17 cellular contexts compared by ENCODE assay signal in genomic region chr9:95030344-95030743, GRCh38.
A peak's percentile ranks its signal among the peaks of the same experiment; 100 is the strongest.
DNase-seq lines count a peak whose midpoint lies in the region; ATAC-seq and TF ChIP-seq lines count a peak whose summit lies in the region.
"Had no signal": no experiment of that assay in that cellular context is flagged by ENCODE, and none has a peak within 500 bp of the region (broad histone marks: within the 10 kb centered on the region; RNA-seq: fewer than 3 reads in every experiment).

No MANE protein-coding gene starts in this region.

- peak overlapping the region; percentile 65 for H2AK5ac ChIP-seq in IMR-90 (ENCODE audit: low read depth, low read length)

- no peak overlapping the region for H4K91ac ChIP-seq in IMR-90 (ENCODE audit: insufficient read depth, low read depth, low read length)

- WGBS in IMR-90 (ENCODE audit: extremely low coverage in 2 of 2, insufficient read length in 1 of 2), 2 experiments, result no CpG with 5 or more reads among the region's 4 CpGs
- 46 to 59% methylated on average over 4 of the region's 4 CpGs for WGBS in body of pancreas, 2 donors
- 84% methylated on average over 4 of the region's 4 CpGs for WGBS in right lobe of liver (ENCODE audit: insufficient coverage, low coverage, low lambda C conversion rate, missing lambda C conversion rate)

- no peak overlapping the region for H4K8ac ChIP-seq in IMR-90 (ENCODE audit: low read depth in 2 of 2, low read length in 2 of 2)

- no peak overlapping the region for H2BK20ac ChIP-seq in IMR-90 (ENCODE audit: low read depth, low read length)

- intact Hi-C loops in IMR-90 (cut with micrococcal nuclease), result no loop called here
- intact Hi-C loops in body of pancreas (cut with DNase I), result no loop called here
- intact Hi-C loops in right lobe of liver (cut with DNase I), result no loop called here

- peaks cover 26 to 86% of the 10 kb centered on the region in 2 experiments for H3K79me1 ChIP-seq in IMR-90 (ENCODE audit: low read depth in 1 of 2, low read length in 2 of 2)

- dilution Hi-C loops in IMR-90 (cut with HindIII; ENCODE audit: low sequenced_read_pairs, unreplicated experiment), result no loop called here

- no peak overlapping the region for H3K14ac ChIP-seq in IMR-90 (replicated peaks; ENCODE audit: low read depth, low read length)

- H3K27ac ChIP-seq in IMR-90 (ENCODE audit: insufficient read depth, low read length) (no peak overlapping the region), body of pancreas (peak overlapping the region; percentile 89 to 96 (median 92)), right lobe of liver (peak overlapping the region in 2 of 3 donors; percentile 77 to 83), stomach smooth muscle (ENCODE audit: low read length) (peak overlapping the region; percentile 67)
- H3K27ac ChIP-seq: SK-N-MC had no signal

- CTCF ChIA-PET in IMR-90 (lab: Yijun Ruan, JAX), result interaction anchor here (1.8 kb wide), 1 partner anchor 349 kb away, joined by 4 read pairs; no protein-coding TSS in a partner anchor

- H3K9me1 ChIP-seq in IMR-90 (ENCODE audit: insufficient read depth, low read length), result peaks cover 26% of the 10 kb centered on the region

- no peak overlapping the region for H4K5ac ChIP-seq in IMR-90 (ENCODE audit: low read depth, low read length)

- no peak for DNase-seq in IMR-90
- DNase-seq in body of pancreas, result no peak
- DNase-seq in right lobe of liver, result no peak
- DNase-seq in foreskin melanocyte, result no peak
- no peak for DNase-seq in NCI-H345 (lab: John Stamatoyannopoulos, UW)
- no peak for DNase-seq in activated naive CD4-positive, alpha-beta T cell treated with anti-CD3 and anti-CD28 coated beads, Interleukin-2, amount 50 U/mL, for 72 hours (ENCODE audit: low spot score in 2 of 2)
- DNase-seq in effector memory CD8-positive, alpha-beta T cell, result no peak
- DNase-seq: activated CD4-positive, alpha-beta T cell treated with anti-CD3 and anti-CD28 coated beads, Interleukin-2, amount 50 U/mL, for 1 hour; activated naive CD4-positive, alpha-beta T cell treated with anti-CD3 and anti-CD28 coated beads, Interleukin-2, amount 50 U/mL, for 16 hours; activated T-cell treated with anti-CD3 and anti-CD28 coated beads, Interleukin-2, amount 50 U/mL, for 1 hour; central memory CD4-positive, alpha-beta T cell; GOT3; naive thymus-derived CD8-positive, alpha-beta T cell; NCI-H1436; retina had no signal

- BruUV-seq in IMR-90 (replicated peaks; lab: Mats Ljungman, UMichigan), result no TSS peak

- H2AFZ ChIP-seq in IMR-90 (replicated peaks; ENCODE audit: low read length, poor library complexity), result no peak overlapping the region

- no peak overlapping the region for H3K18ac ChIP-seq in IMR-90 (ENCODE audit: low read depth, low read length)

- H3K36me3 Mint-ChIP-seq in activated naive CD4-positive, alpha-beta T cell treated with anti-CD3 and anti-CD28 coated beads, Interleukin-2, amount 50 U/mL, for 72 hours, result no peaks in the 10 kb centered on the region
- no peaks in the 10 kb centered on the region for H3K36me3 Mint-ChIP-seq in effector memory CD8-positive, alpha-beta T cell (ENCODE audit: insufficient read depth)

- H3K4me1 ChIP-seq in IMR-90 (ENCODE audit: control insufficient read depth, insufficient read depth, low read length) (peaks cover 34% of the 10 kb centered on the region), body of pancreas (peaks cover 91% of the 10 kb centered on the region), right lobe of liver (peaks cover 0 to 58% (median 29%) of the 10 kb centered on the region in 4 donors), stomach smooth muscle (ENCODE audit: control insufficient read depth, insufficient read depth, low read length) (peaks cover 75% of the 10 kb centered on the region)

- peaks cover 56% of the 10 kb centered on the region for H4K20me1 ChIP-seq in IMR-90 (ENCODE audit: insufficient read depth, low read length)

- H3K9ac ChIP-seq in IMR-90 (ENCODE audit: low read depth, low read length), result 0 out of 2 replicates have a peak overlapping the region, but pooled peaks have one; percentile 3
- no peak overlapping the region for H3K9ac ChIP-seq in stomach smooth muscle (ENCODE audit: low read length in 2 of 2)

- no peak overlapping the region for H3K4me3 Mint-ChIP-seq in effector memory CD8-positive, alpha-beta T cell
- H3K4me3 Mint-ChIP-seq: naive thymus-derived CD8-positive, alpha-beta T cell had no signal

- H3K4ac ChIP-seq in IMR-90 (ENCODE audit: low read depth, low read length), result no peak overlapping the region

- H3K4me3 ChIP-seq in IMR-90 (ENCODE audit: insufficient read depth, low read depth, low read length) (no peak overlapping the region), body of pancreas (no peak overlapping the region), right lobe of liver (no peak overlapping the region), stomach smooth muscle (ENCODE audit: low read length in 2 of 2) (peak overlapping the region in 1 of 2 donors; percentile 29)
- H3K4me3 ChIP-seq: SK-N-MC had no signal

- peaks cover 37% of the 10 kb centered on the region for H3K36me3 ChIP-seq in IMR-90 (ENCODE audit: control insufficient read depth, insufficient read depth, low read length)
- no peaks in the 10 kb centered on the region for H3K36me3 ChIP-seq in body of pancreas (replicated peaks in 1 of 2; ENCODE audit: insufficient read depth in 1 of 2, low read depth in 2 of 2)
- H3K36me3 ChIP-seq in right lobe of liver, result peaks cover 0 to 13% (median 1%) of the 10 kb centered on the region in 4 donors
- H3K36me3 ChIP-seq in stomach smooth muscle (ENCODE audit: control insufficient read depth in 2 of 2, insufficient read depth in 2 of 2, low read length in 2 of 2), result peaks cover 0 to 6% of the 10 kb centered on the region in 2 donors

- H2BK15ac ChIP-seq in IMR-90 (ENCODE audit: low read depth, low read length), result no peak overlapping the region

- no peak overlapping the region for H2AK9ac ChIP-seq in IMR-90 (replicated peaks; ENCODE audit: low read depth, low read length, poor library complexity)

- H3K27ac Mint-ChIP-seq in activated naive CD4-positive, alpha-beta T cell treated with anti-CD3 and anti-CD28 coated beads, Interleukin-2, amount 50 U/mL, for 72 hours, result no peak overlapping the region
- no peak overlapping the region for H3K27ac Mint-ChIP-seq in effector memory CD8-positive, alpha-beta T cell

- TF ChIP-seq RAD21 in IMR-90 (IDR thresholded peaks at IDR 0.05; ENCODE audit: low read length), result no peak

- H3K56ac ChIP-seq in IMR-90 (ENCODE audit: extremely low read depth, insufficient read depth, low read length), result no peak overlapping the region

- H3K4me1 Mint-ChIP-seq in effector memory CD8-positive, alpha-beta T cell (ENCODE audit: low read depth in 2 of 2), result no peaks in the 10 kb centered on the region

- ATAC-seq in IMR-90 (ENCODE audit: low read depth) (no peak), body of pancreas (no peak), right lobe of liver (no peak)
- no peak for ATAC-seq in activated naive CD4-positive, alpha-beta T cell treated with anti-CD3 and anti-CD28 coated beads, Interleukin-2, amount 50 U/mL, for 72 hours
- ATAC-seq in effector memory CD8-positive, alpha-beta T cell (replicated peaks), result no peak
- ATAC-seq: naive thymus-derived CD8-positive, alpha-beta T cell had no signal

- POLR2A ChIA-PET in IMR-90 (lab: Charles Lee; ENCODE audit: unreplicated experiment), result no interaction called here

- no peaks in the 10 kb centered on the region for H3K27me3 Mint-ChIP-seq in effector memory CD8-positive, alpha-beta T cell
- H3K27me3 Mint-ChIP-seq: naive thymus-derived CD8-positive, alpha-beta T cell had no signal

- H3K4me2 ChIP-seq in IMR-90 (ENCODE audit: low read depth, low read length), result no peak overlapping the region

- H3K27me3 ChIP-seq in IMR-90 (ENCODE audit: control insufficient read depth, insufficient read depth, low read length), result no peaks in the 10 kb centered on the region
- H3K27me3 ChIP-seq in body of pancreas, result no peaks in the 10 kb centered on the region
- H3K27me3 ChIP-seq in right lobe of liver, result no peaks in the 10 kb centered on the region
- H3K27me3 ChIP-seq in stomach smooth muscle (ENCODE audit: control insufficient read depth in 1 of 2, insufficient read depth in 2 of 2, low read length in 2 of 2), result no peaks in the 10 kb centered on the region

- TF ChIP-seq POLR2A in IMR-90 (IDR thresholded peaks at IDR 0.05; ENCODE audit: low read depth, low read length) (no peak), body of pancreas (IDR thresholded peaks at IDR 0.05) (no peak), right lobe of liver (IDR thresholded peaks at IDR 0.05) (no peak)

- H3K9me3 ChIP-seq in IMR-90 (ENCODE audit: control insufficient read depth, insufficient read depth, low read length) (no peaks in the 10 kb centered on the region), body of pancreas (no peaks in the 10 kb centered on the region), right lobe of liver (no peaks in the 10 kb centered on the region), stomach smooth muscle (ENCODE audit: control insufficient read depth in 2 of 2, low read length in 2 of 2) (no peaks in the 10 kb centered on the region)

- 0 out of 2 replicates have a peak overlapping the region, but pooled peaks have one; percentile 1 for H3K23ac ChIP-seq in IMR-90 (ENCODE audit: low read depth, low read length)

- in situ Hi-C loops in IMR-90 (cut with MboI; ENCODE audit: low sequenced_read_pairs), result no loop called here

- no peaks in the 10 kb centered on the region for H3K9me3 Mint-ChIP-seq in activated naive CD4-positive, alpha-beta T cell treated with anti-CD3 and anti-CD28 coated beads, Interleukin-2, amount 50 U/mL, for 72 hours
- H3K9me3 Mint-ChIP-seq in effector memory CD8-positive, alpha-beta T cell, result no peaks in the 10 kb centered on the region
- H3K9me3 Mint-ChIP-seq: naive thymus-derived CD8-positive, alpha-beta T cell had no signal

- no peak overlapping the region for H2BK120ac ChIP-seq in IMR-90 (ENCODE audit: low read depth, low read length)

- TF ChIP-seq CTCF in IMR-90 (conservative IDR thresholded peaks at IDR 0.05; ENCODE audit: low read depth, low read length) (no peak), body of pancreas (IDR thresholded peaks at IDR 0.05) (no peak), right lobe of liver (IDR thresholded peaks at IDR 0.05) (no peak)

- H2BK5ac ChIP-seq in IMR-90 (ENCODE audit: low read depth, low read length, poor library complexity, severe bottlenecking), result no peak overlapping the region

TF ChIP-seq in IMR-90, 13 proteins besides CTCF, POLR2A, EP300 and RAD21 (continues in another document):
- no peak for TF ChIP-seq CEBPB (IDR thresholded peaks at IDR 0.05; ENCODE audit: low read depth, low read length)
- no peak for TF ChIP-seq MAZ (IDR thresholded peaks at IDR 0.05; ENCODE audit: borderline replicate concordance, low read depth, low read length)
- no peak for TF ChIP-seq CHD1 (IDR thresholded peaks at IDR 0.05; ENCODE audit: low read depth, low read length)
- no peak for TF ChIP-seq MAFK (IDR thresholded peaks at IDR 0.05; ENCODE audit: low read depth, low read length)
- no peak for TF ChIP-seq RFX5 (IDR thresholded peaks at IDR 0.05; ENCODE audit: low read depth, low read length)
- no peak for TF ChIP-seq FOS (IDR thresholded peaks at IDR 0.05; ENCODE audit: low read depth, low read length)
- TF ChIP-seq MXI1 (IDR thresholded peaks at IDR 0.05; ENCODE audit: borderline replicate concordance, low read depth, low read length), result no peak
- no peak for TF ChIP-seq NFE2L2 (IDR thresholded peaks at IDR 0.05; ENCODE audit: low read depth, low read length)
